9 cellular contexts compared by ENCODE assay signal in genomic region chr5:55175781-55176175, GRCh38. TPM values are rescaled to one million over a fixed set of nuclear protein-coding genes. Genes with fewer than 3 reads are reported as not detected.
DNase-seq lines count a peak whose midpoint lies in the region; ATAC-seq, FAIRE-seq and TF ChIP-seq lines count a peak whose summit lies in the region.
"Had no signal": no experiment of that assay in that cellular context is flagged by ENCODE, and none has a peak within 500 bp of the region (broad histone marks: within the 10 kb centered on the region; RNA-seq: fewer than 3 reads in every experiment).

No MANE protein-coding gene starts in this region.

- H3K56ac ChIP-seq in H1 (replicated peaks; ENCODE audit: insufficient read length, low read depth, low read length): no peak overlapping the region

- H3K4me3 Mint-ChIP-seq in neural progenitor cell: peak overlapping the region; percentile 72

- H3K14ac ChIP-seq in H1 (ENCODE audit: insufficient read length): no peak overlapping the region

- H3K9me3 Mint-ChIP-seq in neural progenitor cell: no peaks in the 10 kb centered on the region

- H4K8ac ChIP-seq in H1 (ENCODE audit: extremely low read depth, insufficient read depth, low read length): no peak overlapping the region

- TF ChIP-seq POLR2A in H1 (IDR thresholded peaks at IDR 0.05; ENCODE audit: control extremely low read depth in 1 of 2, low read depth in 2 of 2, low read length in 2 of 2): no peak

- no peak overlapping the region for H2AK5ac ChIP-seq in H1 (ENCODE audit: low read depth, low read length)

- no peak overlapping the region for H3K27ac Mint-ChIP-seq in neural progenitor cell

- no peaks in the 10 kb centered on the region for H3K9me2 ChIP-seq in DOHH2 (replicated peaks; ENCODE audit: control insufficient read depth, low read length)
- no peaks in the 10 kb centered on the region for H3K9me2 ChIP-seq in OCI-LY7 (ENCODE audit: insufficient read depth, low read length)

- H2BK120ac ChIP-seq in H1 (replicated peaks; ENCODE audit: low read depth, low read length): no peak overlapping the region

- no peak overlapping the region for H4K91ac ChIP-seq in H1 (replicated peaks; ENCODE audit: insufficient read length, low read length)

- FAIRE-seq in H1 (lab: Jason Lieb, UNC): no peak

- CTCF ChIA-PET in OCI-LY7 (lab: Charles Lee; ENCODE audit: unreplicated experiment) (no interaction called here), H1 (lab: Charles Lee; ENCODE audit: partially characterized antibody) (interaction anchor here (0.6 to 9.0 kb wide), 10 partner anchors 9 to 516 kb away, joined by 3 to 143 read pairs (median 6); partner anchors contain the start of genes CCNO, GPX8 and MCIDAS), HEK293T (lab: Yijun Ruan, JAX) (interaction anchor here (0.6 kb wide), 1 partner anchor 766 kb away, joined by 7 read pairs; no protein-coding TSS in a partner anchor)

- H3K27me3 ChIP-seq in DOHH2 (ENCODE audit: control insufficient read depth, low read length) (peaks cover 71% of the 10 kb centered on the region), H1 (replicated peaks in 1 of 4; ENCODE audit: control insufficient read depth in 3 of 4, extremely low read depth in 1 of 4, insufficient read depth in 3 of 4, low read length in 3 of 4) (peaks cover 28 to 68% (median 51%) of the 10 kb centered on the region in 4 experiments), neural progenitor cell (peaks cover 98% of the 10 kb centered on the region)

- no peak overlapping the region for H4K5ac ChIP-seq in H1 (ENCODE audit: insufficient read length, low read depth, low read length)

- H2AFZ ChIP-seq in OCI-LY7 (ENCODE audit: low read length) (no peak overlapping the region), H1 (ENCODE audit: low read length) (0 out of 2 replicates have a peak overlapping the region, but pooled peaks have one; percentile 26), neural progenitor cell (replicated peaks) (no peak overlapping the region)

- no peak overlapping the region for H2BK15ac ChIP-seq in H1 (ENCODE audit: low read length)

- no peak for TF ChIP-seq EP300 in H1 (IDR thresholded peaks at IDR 0.05; ENCODE audit: borderline replicate concordance in 1 of 2, low read depth in 2 of 2, low read length in 2 of 2)

- no peak overlapping the region for H3K9ac ChIP-seq in H1 (replicated peaks in 1 of 4; ENCODE audit: extremely low read depth in 1 of 4, low read depth in 3 of 4, low read length in 3 of 4)
- H3K9ac ChIP-seq in neural progenitor cell: no peak overlapping the region

- intact Hi-C loops in OCI-LY7 (cut with micrococcal nuclease; ENCODE audit: unreplicated experiment): loop anchor here (10.0 kb wide), 2 partner anchors 269 to 359 kb away; partner anchors contain the start of gene PLPP1

- no peaks in the 10 kb centered on the region for H3K79me2 ChIP-seq in DOHH2 (ENCODE audit: control insufficient read depth, low read length)
- H3K79me2 ChIP-seq in OCI-LY7 (ENCODE audit: insufficient read depth, low read depth, low read length): no peaks in the 10 kb centered on the region
- H3K79me2 ChIP-seq in H1 (ENCODE audit: control insufficient read depth in 1 of 2, insufficient read depth in 2 of 2, low read length in 2 of 2): no peaks in the 10 kb centered on the region
- H3K79me2 ChIP-seq in neural progenitor cell (ENCODE audit: low read depth): no peaks in the 10 kb centered on the region

- no peaks in the 10 kb centered on the region for H3K36me3 ChIP-seq in DOHH2 (ENCODE audit: control insufficient read depth, low read length)
- no peaks in the 10 kb centered on the region for H3K36me3 ChIP-seq in OCI-LY7 (ENCODE audit: insufficient read depth, low read length)
- no peaks in the 10 kb centered on the region for H3K36me3 ChIP-seq in H1 (ENCODE audit: control insufficient read depth in 2 of 4, insufficient read depth in 4 of 4, low read length in 3 of 4)
- no peaks in the 10 kb centered on the region for H3K36me3 ChIP-seq in neural progenitor cell

- peaks cover 11% of the 10 kb centered on the region for H3K23me2 ChIP-seq in H1 (ENCODE audit: low read depth, low read length)

- TF ChIP-seq RAD21 in H1 (IDR thresholded peaks at IDR 0.05 in 1 of 2, conservative IDR thresholded peaks at IDR 0.05 in 1 of 2; ENCODE audit: low read depth in 2 of 2, low read length in 2 of 2): no peak

- no peak overlapping the region for H2BK12ac ChIP-seq in H1 (ENCODE audit: low read depth, low read length)

- no TSS peak for BruUV-seq in OCI-LY7 (replicated peaks; lab: Mats Ljungman, UMichigan)

- WGBS in H1 (ENCODE audit: extremely low coverage in 1 of 2, insufficient coverage in 1 of 2, insufficient read length in 1 of 2, insufficient replicate concordance in 2 of 2, low coverage in 1 of 2, low lambda C conversion rate in 2 of 2, missing lambda C conversion rate in 1 of 2), 2 experiments: 4% methylated on average over 7 of the region's 7 CpGs; no CpG with 5 or more reads in 1 of the 2 experiments

- peaks cover 55% of the 10 kb centered on the region for H3K27me3 Mint-ChIP-seq in neural progenitor cell (ENCODE audit: insufficient read depth, low read depth)

- no peak overlapping the region for H2BK5ac ChIP-seq in H1 (ENCODE audit: low read depth, low read length)

- H3K9me3 ChIP-seq in DOHH2 (ENCODE audit: control insufficient read depth, insufficient read depth, low read length) (no peaks in the 10 kb centered on the region), OCI-LY7 (ENCODE audit: low read length) (no peaks in the 10 kb centered on the region), H1 (ENCODE audit: insufficient read depth in 2 of 2, low read depth in 1 of 2, low read length in 1 of 2) (no peaks in the 10 kb centered on the region), neural progenitor cell (ENCODE audit: low read depth) (no peaks in the 10 kb centered on the region)

- no peak overlapping the region for H3K4ac ChIP-seq in H1 (replicated peaks; ENCODE audit: insufficient read length, low read depth, low read length)

- ATAC-seq in GM21367 (IDR thresholded peaks at IDR 0.05; ENCODE audit: unreplicated experiment): no peak

- H3K79me1 ChIP-seq in H1 (ENCODE audit: low read depth, low read length): no peaks in the 10 kb centered on the region

- H3K4me1 ChIP-seq in DOHH2 (ENCODE audit: control insufficient read depth, low read length): peaks cover 31% of the 10 kb centered on the region
- peaks cover 29% of the 10 kb centered on the region for H3K4me1 ChIP-seq in OCI-LY7 (ENCODE audit: insufficient read depth, low read length, poor library complexity, severe bottlenecking)
- peaks cover 0 to 8% (median 5%) of the 10 kb centered on the region in 4 experiments; a peak in 4 of 7 replicates for H3K4me1 ChIP-seq in H1 (replicated peaks in 1 of 4; ENCODE audit: control insufficient read depth in 3 of 4, insufficient read depth in 4 of 4, low read length in 3 of 4)
- H3K4me1 ChIP-seq in neural progenitor cell: peaks cover 13% of the 10 kb centered on the region

- H3K36me3 Mint-ChIP-seq in neural progenitor cell: no peaks in the 10 kb centered on the region

- H3K4me2 ChIP-seq in DOHH2 (ENCODE audit: low read length) (peak overlapping the region; percentile 68), OCI-LY7 (ENCODE audit: low read length) (peak overlapping the region; percentile 86), H1 (ENCODE audit: insufficient read depth in 1 of 2, low read depth in 2 of 2, low read length in 2 of 2) (peak overlapping the region; percentile 82 to 90), neural progenitor cell (peak overlapping the region; percentile 77)

- H3K18ac ChIP-seq in H1 (ENCODE audit: extremely low read depth, low read length): no peak overlapping the region

- H3K23ac ChIP-seq in H1 (ENCODE audit: insufficient read length): no peak overlapping the region

- H4K20me1 ChIP-seq in DOHH2 (ENCODE audit: control insufficient read depth, insufficient read depth, low read depth, low read length): no peaks in the 10 kb centered on the region
- no peaks in the 10 kb centered on the region for H4K20me1 ChIP-seq in OCI-LY7 (ENCODE audit: insufficient read depth, low read length)
- H4K20me1 ChIP-seq in H1 (replicated peaks in 1 of 2; ENCODE audit: control insufficient read depth in 1 of 2, insufficient read depth in 2 of 2, low read length in 2 of 2): peaks cover 5 to 9% of the 10 kb centered on the region in 2 experiments
- peaks cover 29% of the 10 kb centered on the region for H4K20me1 ChIP-seq in neural progenitor cell (ENCODE audit: low read depth)

- peaks cover 19% of the 10 kb centered on the region for H3K4me1 Mint-ChIP-seq in neural progenitor cell

- TF ChIP-seq CTCF in DOHH2 (IDR thresholded peaks at IDR 0.05; ENCODE audit: low read depth, low read length, poor library complexity, severe bottlenecking) (no peak), OCI-LY7 (conservative IDR thresholded peaks at IDR 0.05; ENCODE audit: low read length) (no peak), H1 (IDR thresholded peaks at IDR 0.05; ENCODE audit: control extremely low read depth in 1 of 3, insufficient read depth in 1 of 3, low read depth in 1 of 3, low read length in 3 of 3) (no peak), neural progenitor cell (IDR thresholded peaks at IDR 0.05) (no peak), foreskin fibroblast (IDR thresholded peaks at IDR 0.05; ENCODE audit: low read depth, low read length) (no peak)

- H3K27ac ChIP-seq in DOHH2 (ENCODE audit: low read depth, low read length) (no peak overlapping the region), OCI-LY7 (ENCODE audit: low read depth, low read length, poor library complexity, severe bottlenecking) (no peak overlapping the region), H1 (ENCODE audit: low read depth, low read length) (no peak overlapping the region), neural progenitor cell (no peak overlapping the region)
- H3K27ac ChIP-seq: HL-60 had no signal

- POLR2A ChIA-PET in OCI-LY7 (lab: Charles Lee): interaction anchor here (0.6 kb wide), 2 partner anchors 573 to 1240 kb away, joined by 3 to 4 read pairs; no protein-coding TSS in a partner anchor
- POLR2A ChIA-PET in H1 (lab: Charles Lee; ENCODE audit: partially characterized antibody): interaction anchor here (0.6 to 1.6 kb wide), 9 partner anchors 9 to 1135 kb away, joined by 3 to 8 read pairs (median 4); partner anchors contain the start of gene CCNO
- POLR2A ChIA-PET in HEK293T (lab: Yijun Ruan, JAX): interaction anchor here (1.3 kb wide), 2 partner anchors 16 to 58 kb away, joined by 3 read pairs; partner anchors contain the start of gene GPX8

- no peak for DNase-seq in OCI-LY7 (ENCODE audit: low spot score)
- no peak for DNase-seq in H1 (ENCODE audit: low read depth in 1 of 2, low spot score in 2 of 2)
- DNase-seq in neural progenitor cell (ENCODE audit: low spot score): peak; percentile 44
- DNase-seq in foreskin fibroblast: no peak
- DNase-seq in NCI-H82 treated with DMSO at 0.1 percent for 48 hours (lab: John Stamatoyannopoulos, UW; ENCODE audit: unreplicated experiment): no peak
- DNase-seq in HEK293T (ENCODE audit: extremely low spot score): no peak

- peak overlapping the region; percentile 60; the same call in 1 of the 2 replicates for H3K4me3 ChIP-seq in DOHH2 (ENCODE audit: low read length)
- peak overlapping the region; percentile 60 for H3K4me3 ChIP-seq in OCI-LY7 (ENCODE audit: low read depth, low read length, poor library complexity, severe bottlenecking)
- H3K4me3 ChIP-seq in H1 (ENCODE audit: extremely low read depth in 1 of 4, insufficient read depth in 2 of 4, low read depth in 3 of 4, low read length in 4 of 4): peak overlapping the region; percentile 45 to 61 (median 50); a peak in 6 of 8 replicates
- peak overlapping the region; percentile 47 for H3K4me3 ChIP-seq in neural progenitor cell
- H3K4me3 ChIP-seq in foreskin fibroblast (ENCODE audit: low read depth in 1 of 2, low read length in 2 of 2): peak overlapping the region in 1 of 2 donors; percentile 12

- no peaks in the 10 kb centered on the region for H3F3A ChIP-seq in DOHH2 (ENCODE audit: control insufficient read depth, insufficient read depth)
- H3F3A ChIP-seq in neural progenitor cell (ENCODE audit: low read depth): peaks cover 37% of the 10 kb centered on the region

- H2BK20ac ChIP-seq in H1 (ENCODE audit: low read length): no peak overlapping the region

RNA-seq across cellular contexts. Expression of gene CDC20B, which starts 2.8 kb away (rescaled TPM):
- total RNA-seq in OCI-LY7 (2014; rRNA removed; shearing (Covaris generic)): not detected in 2 replicates
- total RNA-seq in OCI-LY7 (2022) (not detected in 2 replicates), neural progenitor cell (ENCODE audit: low replicate concordance) (not detected in 2 replicates)
- total RNA-seq in H1 (2021; fragmentation: NEBNext Ultra II Directional; extraction: Animal tissue kit (Norgen Biotek cat#: 25700)): not detected in 2 replicates
- 0.06 and 0.08 TPM in 2 replicates for polyA plus RNA-seq in H1 (2011; rRNA removed)
- 0.06 TPM for polyA plus RNA-seq in H1 (2011; cell fraction: cytosol; rRNA removed)
- polyA plus RNA-seq in H1 (2011; cell fraction: nucleus; rRNA removed): 0.07 TPM
- 0.09 to 0.15 TPM in 2 of 4 replicates, not detected in the others for polyA plus RNA-seq in H1 (2012, experiment 1 of 2)
- not detected for polyA plus RNA-seq in H1 (2012, experiment 2 of 2)
- polyA plus RNA-seq in H1 (2013, experiment 1 of 2): 0.04 TPM
- polyA plus RNA-seq in H1 (2013, experiment 2 of 2): 0.04 TPM
- 0.13 and 0.15 TPM in 2 replicates for polyA minus RNA-seq in H1 (2011; rRNA and poly(A)+ RNA removed)
- polyA minus RNA-seq in H1 (2011; cell fraction: cytosol; rRNA and poly(A)+ RNA removed): not detected
- polyA minus RNA-seq in H1 (2011; cell fraction: nucleus; rRNA and poly(A)+ RNA removed): not detected

RNA-seq across cellular contexts. Expression of gene GPX8, which starts 15.8 kb away (rescaled TPM):
- total RNA-seq in OCI-LY7 (2014; rRNA removed; shearing (Covaris generic)): not detected in 2 replicates
- total RNA-seq in OCI-LY7 (2022) (not detected in 2 replicates), neural progenitor cell (ENCODE audit: low replicate concordance) (84.3 and 132 TPM in 2 replicates)
- total RNA-seq in H1 (2021; fragmentation: NEBNext Ultra II Directional; extraction: Animal tissue kit (Norgen Biotek cat#: 25700)): 55.5 and 60.4 TPM in 2 replicates
- 11.2 and 19.5 TPM in 2 replicates for polyA plus RNA-seq in H1 (2011; rRNA removed)
- polyA plus RNA-seq in H1 (2011; cell fraction: cytosol; rRNA removed): 25.7 TPM
- polyA plus RNA-seq in H1 (2011; cell fraction: nucleus; rRNA removed): 10.0 TPM
- polyA plus RNA-seq in H1 (2012, experiment 1 of 2): 24.8 to 52.1 TPM (median 30.5 TPM) in 4 replicates
- polyA plus RNA-seq in H1 (2012, experiment 2 of 2): 3.3 TPM
- 77.7 TPM for polyA plus RNA-seq in H1 (2013, experiment 1 of 2)
- 93.7 TPM for polyA plus RNA-seq in H1 (2013, experiment 2 of 2)
- 34.4 and 36.4 TPM in 2 replicates for polyA minus RNA-seq in H1 (2011; rRNA and poly(A)+ RNA removed)
- 14.2 TPM for polyA minus RNA-seq in H1 (2011; cell fraction: cytosol; rRNA and poly(A)+ RNA removed)
- polyA minus RNA-seq in H1 (2011; cell fraction: nucleus; rRNA and poly(A)+ RNA removed): 31.5 TPM

RNA-seq across cellular contexts. Expression of gene MCIDAS, which starts 51.3 kb away (rescaled TPM):
- not detected in 2 replicates for total RNA-seq in OCI-LY7 (2014; rRNA removed; shearing (Covaris generic))
- 0.21 TPM in 1 of 2 replicates, not detected in the other for total RNA-seq in OCI-LY7 (2022)
- total RNA-seq in H1 (2021; fragmentation: NEBNext Ultra II Directional; extraction: Animal tissue kit (Norgen Biotek cat#: 25700)): not detected in 2 replicates
- polyA plus RNA-seq in H1 (2011; rRNA removed): 0.15 and 0.17 TPM in 2 replicates
- polyA plus RNA-seq in H1 (2011; cell fraction: cytosol; rRNA removed): 0.12 TPM
- 0.41 TPM for polyA plus RNA-seq in H1 (2011; cell fraction: nucleus; rRNA removed)
- polyA plus RNA-seq in H1 (2012, experiment 1 of 2): 0.11 to 0.16 TPM (median 0.15 TPM) in 3 of 4 replicates, not detected in the other
- not detected for polyA plus RNA-seq in H1 (2012, experiment 2 of 2)
- not detected for polyA plus RNA-seq in H1 (2013, experiment 1 of 2)
- 0.04 TPM for polyA plus RNA-seq in H1 (2013, experiment 2 of 2)
- not detected in 2 replicates for polyA minus RNA-seq in H1 (2011; rRNA and poly(A)+ RNA removed)
- not detected for polyA minus RNA-seq in H1 (2011; cell fraction: cytosol; rRNA and poly(A)+ RNA removed)
- 0.40 TPM for polyA minus RNA-seq in H1 (2011; cell fraction: nucleus; rRNA and poly(A)+ RNA removed)
- total RNA-seq in neural progenitor cell (ENCODE audit: low replicate concordance): not detected in 2 replicates

RNA-seq across cellular contexts. Expression of gene CCNO, which starts 57.6 kb away (rescaled TPM):
- 1.3 and 2.4 TPM in 2 replicates for total RNA-seq in OCI-LY7 (2014; rRNA removed; shearing (Covaris generic))
- total RNA-seq in OCI-LY7 (2022) (2.3 and 3.3 TPM in 2 replicates), neural progenitor cell (ENCODE audit: low replicate concordance) (0.93 TPM in 1 of 2 replicates, not detected in the other)
- 0.27 and 0.41 TPM in 2 replicates for total RNA-seq in H1 (2021; fragmentation: NEBNext Ultra II Directional; extraction: Animal tissue kit (Norgen Biotek cat#: 25700))
- polyA plus RNA-seq in H1 (2011; rRNA removed): 0.14 and 0.33 TPM in 2 replicates
- polyA plus RNA-seq in H1 (2011; cell fraction: cytosol; rRNA removed): 0.16 TPM
- polyA plus RNA-seq in H1 (2011; cell fraction: nucleus; rRNA removed): 0.63 TPM
- 0.16 to 0.28 TPM (median 0.27 TPM) in 3 of 4 replicates, not detected in the other for polyA plus RNA-seq in H1 (2012, experiment 1 of 2)
- not detected for polyA plus RNA-seq in H1 (2012, experiment 2 of 2)
- polyA plus RNA-seq in H1 (2013, experiment 1 of 2): 0.14 TPM
- polyA plus RNA-seq in H1 (2013, experiment 2 of 2): 0.09 TPM
- not detected in 2 replicates for polyA minus RNA-seq in H1 (2011; rRNA and poly(A)+ RNA removed)
- not detected for polyA minus RNA-seq in H1 (2011; cell fraction: cytosol; rRNA and poly(A)+ RNA removed)
- polyA minus RNA-seq in H1 (2011; cell fraction: nucleus; rRNA and poly(A)+ RNA removed): not detected

Comparison
In these comparisons a context has a peak if more than half of its experiments do, and no peak if none do; other contexts are left out.
1. RNA of gene GPX8, which starts 15.8 kb away (total RNA-seq): 84.3 to 132 TPM in neural progenitor cell and 55.5 to 60.4 TPM in H1; not detected in OCI-LY7; every median in the first group is over 10 times any median in the second.
2. Peak in every context shown above with its lines, with median percentiles within 50 percentile points of each other: H3K4me2 ChIP-seq.